In genomic region chr4:10074076-10074766, GRCh38 we compare ENCODE assay signal across 1 cellular context.
TF ChIP-seq lines count a peak whose summit lies in the region.

No MANE protein-coding gene starts in this region.

TF ChIP-seq in HepG2, 621 proteins besides CTCF, POLR2A, EP300 and RAD21:
- no peak for TF ChIP-seq ZNF282 (IDR thresholded peaks at IDR 0.05; ENCODE audit: partially characterized antibody)
- TF ChIP-seq ZBTB33 (CRISPR knock-in tag; IDR thresholded peaks at IDR 0.05), result peak; percentile 40; the same call in 1 of the 2 replicates
- 0 out of 2 replicates have a peak, but pooled peaks have one; percentile 18 for TF ChIP-seq TCF7 (IDR thresholded peaks at IDR 0.05; ENCODE audit: low read depth)
- TF ChIP-seq RARA (CRISPR knock-in tag; IDR thresholded peaks at IDR 0.05), result 0 out of 2 replicates have a peak, but pooled peaks have one; percentile 26
- no peak for TF ChIP-seq ZNF205 (CRISPR knock-in tag; IDR thresholded peaks at IDR 0.05)
- no peak for TF ChIP-seq FOXJ3 (CRISPR knock-in tag; IDR thresholded peaks at IDR 0.05; ENCODE audit: borderline replicate concordance)
- TF ChIP-seq THRA (CRISPR knock-in tag; IDR thresholded peaks at IDR 0.05; ENCODE audit: borderline replicate concordance), result no peak
- TF ChIP-seq SIN3B (IDR thresholded peaks at IDR 0.05; ENCODE audit: low read length), result no peak
